Comparison of ENCODE assay signal across 1 cellular context in the genomic region with DNA sequence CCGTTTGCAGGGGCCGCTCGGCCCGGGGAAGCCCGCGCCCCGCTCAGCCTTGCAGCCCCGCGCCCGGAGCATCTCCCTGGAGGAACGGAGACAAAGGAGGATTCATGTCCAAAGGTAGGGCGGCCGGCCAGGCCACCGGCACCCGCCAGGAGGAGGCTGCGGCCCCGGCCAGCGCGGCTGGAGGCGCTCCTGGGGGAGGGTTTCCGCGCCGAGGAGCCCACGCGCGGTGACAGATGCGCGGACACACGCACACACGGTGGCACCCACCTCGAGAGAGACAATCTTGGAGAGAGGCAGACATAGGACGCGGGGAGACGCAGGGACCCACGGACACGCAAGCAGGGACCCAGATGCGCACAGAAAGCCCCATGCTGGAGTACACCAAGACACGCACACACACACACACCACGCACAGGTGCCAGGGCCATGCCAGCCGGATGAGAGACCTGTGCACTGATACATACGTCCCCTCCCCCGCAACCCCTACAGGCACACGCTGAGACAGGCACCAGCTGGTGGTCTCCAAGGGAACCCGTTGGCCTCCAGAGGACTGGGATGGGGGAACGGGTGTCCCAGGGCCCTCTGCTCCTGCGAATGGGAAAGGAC.
TF ChIP-seq lines count a peak whose summit lies in the region.

No MANE protein-coding gene starts in this region.

TF ChIP-seq in GM23338, 12 proteins besides CTCF, POLR2A, EP300 and RAD21 (continued from another document):
- TF ChIP-seq, protein P1, sequence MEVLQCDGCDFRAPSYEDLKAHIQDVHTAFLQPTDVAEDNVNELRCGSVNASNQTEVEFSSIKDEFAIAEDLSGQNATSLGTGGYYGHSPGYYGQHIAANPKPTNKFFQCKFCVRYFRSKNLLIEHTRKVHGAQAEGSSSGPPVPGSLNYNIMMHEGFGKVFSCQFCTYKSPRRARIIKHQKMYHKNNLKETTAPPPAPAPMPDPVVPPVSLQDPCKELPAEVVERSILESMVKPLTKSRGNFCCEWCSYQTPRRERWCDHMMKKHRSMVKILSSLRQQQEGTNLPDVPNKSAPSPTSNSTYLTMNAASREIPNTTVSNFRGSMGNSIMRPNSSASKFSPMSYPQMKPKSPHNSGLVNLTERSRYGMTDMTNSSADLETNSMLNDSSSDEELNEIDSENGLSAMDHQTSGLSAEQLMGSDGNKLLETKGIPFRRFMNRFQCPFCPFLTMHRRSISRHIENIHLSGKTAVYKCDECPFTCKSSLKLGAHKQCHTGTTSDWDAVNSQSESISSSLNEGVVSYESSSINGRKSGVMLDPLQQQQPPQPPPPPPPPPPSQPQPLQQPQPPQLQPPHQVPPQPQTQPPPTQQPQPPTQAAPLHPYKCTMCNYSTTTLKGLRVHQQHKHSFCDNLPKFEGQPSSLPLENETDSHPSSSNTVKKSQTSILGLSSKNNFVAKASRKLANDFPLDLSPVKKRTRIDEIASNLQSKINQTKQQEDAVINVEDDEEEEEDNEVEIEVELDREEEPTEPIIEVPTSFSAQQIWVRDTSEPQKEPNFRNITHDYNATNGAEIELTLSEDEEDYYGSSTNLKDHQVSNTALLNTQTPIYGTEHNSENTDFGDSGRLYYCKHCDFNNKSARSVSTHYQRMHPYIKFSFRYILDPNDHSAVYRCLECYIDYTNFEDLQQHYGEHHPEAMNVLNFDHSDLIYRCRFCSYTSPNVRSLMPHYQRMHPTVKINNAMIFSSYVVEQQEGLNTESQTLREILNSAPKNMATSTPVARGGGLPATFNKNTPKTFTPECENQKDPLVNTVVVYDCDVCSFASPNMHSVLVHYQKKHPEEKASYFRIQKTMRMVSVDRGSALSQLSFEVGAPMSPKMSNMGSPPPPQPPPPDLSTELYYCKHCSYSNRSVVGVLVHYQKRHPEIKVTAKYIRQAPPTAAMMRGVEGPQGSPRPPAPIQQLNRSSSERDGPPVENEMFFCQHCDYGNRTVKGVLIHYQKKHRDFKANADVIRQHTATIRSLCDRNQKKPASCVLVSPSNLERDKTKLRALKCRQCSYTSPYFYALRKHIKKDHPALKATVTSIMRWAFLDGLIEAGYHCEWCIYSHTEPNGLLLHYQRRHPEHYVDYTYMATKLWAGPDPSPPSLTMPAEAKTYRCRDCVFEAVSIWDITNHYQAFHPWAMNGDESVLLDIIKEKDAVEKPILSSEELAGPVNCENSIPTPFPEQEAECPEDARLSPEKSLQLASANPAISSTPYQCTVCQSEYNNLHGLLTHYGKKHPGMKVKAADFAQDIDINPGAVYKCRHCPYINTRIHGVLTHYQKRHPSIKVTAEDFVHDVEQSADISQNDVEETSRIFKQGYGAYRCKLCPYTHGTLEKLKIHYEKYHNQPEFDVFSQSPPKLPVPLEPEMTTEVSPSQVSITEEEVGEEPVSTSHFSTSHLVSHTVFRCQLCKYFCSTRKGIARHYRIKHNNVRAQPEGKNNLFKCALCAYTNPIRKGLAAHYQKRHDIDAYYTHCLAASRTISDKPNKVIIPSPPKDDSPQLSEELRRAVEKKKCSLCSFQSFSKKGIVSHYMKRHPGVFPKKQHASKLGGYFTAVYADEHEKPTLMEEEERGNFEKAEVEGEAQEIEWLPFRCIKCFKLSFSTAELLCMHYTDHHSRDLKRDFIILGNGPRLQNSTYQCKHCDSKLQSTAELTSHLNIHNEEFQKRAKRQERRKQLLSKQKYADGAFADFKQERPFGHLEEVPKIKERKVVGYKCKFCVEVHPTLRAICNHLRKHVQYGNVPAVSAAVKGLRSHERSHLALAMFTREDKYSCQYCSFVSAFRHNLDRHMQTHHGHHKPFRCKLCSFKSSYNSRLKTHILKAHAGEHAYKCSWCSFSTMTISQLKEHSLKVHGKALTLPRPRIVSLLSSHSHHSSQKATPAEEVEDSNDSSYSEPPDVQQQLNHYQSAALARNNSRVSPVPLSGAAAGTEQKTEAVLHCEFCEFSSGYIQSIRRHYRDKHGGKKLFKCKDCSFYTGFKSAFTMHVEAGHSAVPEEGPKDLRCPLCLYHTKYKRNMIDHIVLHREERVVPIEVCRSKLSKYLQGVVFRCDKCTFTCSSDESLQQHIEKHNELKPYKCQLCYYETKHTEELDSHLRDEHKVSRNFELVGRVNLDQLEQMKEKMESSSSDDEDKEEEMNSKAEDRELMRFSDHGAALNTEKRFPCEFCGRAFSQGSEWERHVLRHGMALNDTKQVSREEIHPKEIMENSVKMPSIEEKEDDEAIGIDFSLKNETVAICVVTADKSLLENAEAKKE (CRISPR knock-in tag; IDR thresholded peaks at IDR 0.05), result no peak
- TF ChIP-seq, protein P2, sequence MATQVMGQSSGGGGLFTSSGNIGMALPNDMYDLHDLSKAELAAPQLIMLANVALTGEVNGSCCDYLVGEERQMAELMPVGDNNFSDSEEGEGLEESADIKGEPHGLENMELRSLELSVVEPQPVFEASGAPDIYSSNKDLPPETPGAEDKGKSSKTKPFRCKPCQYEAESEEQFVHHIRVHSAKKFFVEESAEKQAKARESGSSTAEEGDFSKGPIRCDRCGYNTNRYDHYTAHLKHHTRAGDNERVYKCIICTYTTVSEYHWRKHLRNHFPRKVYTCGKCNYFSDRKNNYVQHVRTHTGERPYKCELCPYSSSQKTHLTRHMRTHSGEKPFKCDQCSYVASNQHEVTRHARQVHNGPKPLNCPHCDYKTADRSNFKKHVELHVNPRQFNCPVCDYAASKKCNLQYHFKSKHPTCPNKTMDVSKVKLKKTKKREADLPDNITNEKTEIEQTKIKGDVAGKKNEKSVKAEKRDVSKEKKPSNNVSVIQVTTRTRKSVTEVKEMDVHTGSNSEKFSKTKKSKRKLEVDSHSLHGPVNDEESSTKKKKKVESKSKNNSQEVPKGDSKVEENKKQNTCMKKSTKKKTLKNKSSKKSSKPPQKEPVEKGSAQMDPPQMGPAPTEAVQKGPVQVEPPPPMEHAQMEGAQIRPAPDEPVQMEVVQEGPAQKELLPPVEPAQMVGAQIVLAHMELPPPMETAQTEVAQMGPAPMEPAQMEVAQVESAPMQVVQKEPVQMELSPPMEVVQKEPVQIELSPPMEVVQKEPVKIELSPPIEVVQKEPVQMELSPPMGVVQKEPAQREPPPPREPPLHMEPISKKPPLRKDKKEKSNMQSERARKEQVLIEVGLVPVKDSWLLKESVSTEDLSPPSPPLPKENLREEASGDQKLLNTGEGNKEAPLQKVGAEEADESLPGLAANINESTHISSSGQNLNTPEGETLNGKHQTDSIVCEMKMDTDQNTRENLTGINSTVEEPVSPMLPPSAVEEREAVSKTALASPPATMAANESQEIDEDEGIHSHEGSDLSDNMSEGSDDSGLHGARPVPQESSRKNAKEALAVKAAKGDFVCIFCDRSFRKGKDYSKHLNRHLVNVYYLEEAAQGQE (IDR thresholded peaks at IDR 0.05; ENCODE audit: unreplicated experiment), result no peak
- no peak for TF ChIP-seq JUNB (IDR thresholded peaks at IDR 0.05; ENCODE audit: unreplicated experiment)
